ENCODE assay signal across 20 cellular contexts in the genomic region with DNA sequence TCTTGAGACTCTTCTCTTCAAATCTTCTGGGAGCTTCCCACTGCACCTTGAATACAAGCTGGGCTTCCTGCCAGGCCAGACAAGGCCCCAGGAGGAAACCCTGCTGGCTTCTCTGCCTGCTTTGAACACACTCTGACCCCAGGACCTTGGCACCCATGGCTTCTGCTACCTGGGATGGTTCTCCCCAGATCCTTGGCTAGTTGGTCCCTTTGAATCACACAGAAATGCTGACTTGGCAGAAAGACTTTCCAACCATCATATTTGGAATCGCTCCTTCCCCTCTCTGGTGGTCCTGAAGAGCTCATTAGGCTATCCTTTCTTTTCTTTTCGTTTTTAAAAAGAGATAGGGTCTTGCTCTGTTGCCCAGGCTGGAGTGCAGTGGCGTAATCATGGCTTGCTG.
"Had no signal": no experiment of that assay in that cellular context is flagged by ENCODE, and none has a peak within 500 bp of the region (broad histone marks: within the 10 kb centered on the region; RNA-seq: fewer than 3 reads in every experiment).

No MANE protein-coding gene starts in this region.

- DNase-seq: dermis blood vessel endothelial cell; esophagus squamous epithelium; foreskin fibroblast; heart left ventricle; hippocampal formation; left colon; left ventricle myocardium superior; mesendoderm; naive thymus-derived CD4-positive, alpha-beta T cell; posterior cingulate gyrus; sigmoid colon; stimulated activated CD4-positive, alpha-beta T cell treated with anti-CD3 and anti-CD28 coated beads, Interleukin-2, amount 100 ng/mL, for 24 hours; stimulated activated naive CD4-positive, alpha-beta T cell treated with Interleukin-2 at 50 U/mL for 16 hours; thyroid gland; upper lobe of left lung; uterus had no signal

- H3K4me3 Mint-ChIP-seq: naive thymus-derived CD4-positive, alpha-beta T cell had no signal

- H3K27me3 Mint-ChIP-seq: naive thymus-derived CD4-positive, alpha-beta T cell had no signal

- H3K27ac ChIP-seq: esophagus squamous epithelium, heart left ventricle, sigmoid colon, skin epidermis, suprapubic skin, thyroid gland, upper lobe of left lung, uterus had no signal

- H3K36me3 ChIP-seq: esophagus squamous epithelium, heart left ventricle, sigmoid colon, thyroid gland, uterus had no signal

- H3K27me3 ChIP-seq: esophagus squamous epithelium, heart left ventricle, sigmoid colon, suprapubic skin, thyroid gland, upper lobe of left lung, uterus had no signal

- H3K4me1 ChIP-seq: esophagus squamous epithelium, heart left ventricle, suprapubic skin, thyroid gland, upper lobe of left lung had no signal

- FAIRE-seq: colon had no signal

- ATAC-seq: heart left ventricle; left colon; left ventricle myocardium superior; naive thymus-derived CD4-positive, alpha-beta T cell had no signal

- H3K4me3 ChIP-seq: esophagus squamous epithelium, heart left ventricle, lung, sigmoid colon, skin epidermis, suprapubic skin, thyroid gland, upper lobe of left lung, uterus had no signal

- H3K9me3 ChIP-seq: esophagus squamous epithelium, heart left ventricle, sigmoid colon, suprapubic skin, thyroid gland, upper lobe of left lung, uterus had no signal

- H3K9me3 Mint-ChIP-seq: naive thymus-derived CD4-positive, alpha-beta T cell had no signal
